8 cellular contexts compared by ENCODE assay signal in genomic region chr14:23555882-23556699, GRCh38. TPM values are rescaled to one million over a fixed set of nuclear protein-coding genes. Genes with fewer than 3 reads are reported as not detected.
DNase-seq lines count a peak whose midpoint lies in the region; ATAC-seq and TF ChIP-seq lines count a peak whose summit lies in the region.

THTPA (plus strand) TSS chr14:23556271; CDS start chr14:23556758, 487 bp downstream.

- peak within 1 kb of the TSS; percentile 90 for H3K4me3 Mint-ChIP-seq in activated T-helper 17 cell treated with anti-CD3 and anti-CD28 coated beads, Interleukin-2, amount 50 U/mL, for 72 hours
- peak within 1 kb of the TSS; percentile 93 for H3K4me3 Mint-ChIP-seq in nephron progenitor cell
- H3K4me3 Mint-ChIP-seq in stimulated activated naive CD8-positive, alpha-beta T cell treated with anti-CD3 and anti-CD28 coated beads, Interleukin-15, Interleukin-2, amounts not matched to agents 100 ng/mL and 50 ng/mL, for 24 hours, result peak within 1 kb of the TSS; percentile 93

- no peaks in the 10 kb centered on the region for H3K9me3 Mint-ChIP-seq in activated T-helper 17 cell treated with anti-CD3 and anti-CD28 coated beads, Interleukin-2, amount 50 U/mL, for 72 hours
- H3K9me3 Mint-ChIP-seq in nephron progenitor cell, result no peaks in the 10 kb centered on the region
- H3K9me3 Mint-ChIP-seq in stimulated activated naive CD8-positive, alpha-beta T cell treated with anti-CD3 and anti-CD28 coated beads, Interleukin-15, Interleukin-2, amounts not matched to agents 100 ng/mL and 50 ng/mL, for 24 hours, result no peaks in the 10 kb centered on the region

- TF ChIP-seq CTCF in RWPE1 (conservative IDR thresholded peaks at IDR 0.05; ENCODE audit: low read depth), result no peak
- no peak for TF ChIP-seq CTCF in nephron progenitor cell (IDR thresholded peaks at IDR 0.05)

- no peaks in the 10 kb centered on the region for H3K27me3 Mint-ChIP-seq in activated T-helper 17 cell treated with anti-CD3 and anti-CD28 coated beads, Interleukin-2, amount 50 U/mL, for 72 hours
- H3K27me3 Mint-ChIP-seq in nephron progenitor cell (ENCODE audit: low read depth, poor library complexity), result peaks cover 8% of the 10 kb centered on the region
- H3K27me3 Mint-ChIP-seq in stimulated activated naive CD8-positive, alpha-beta T cell treated with anti-CD3 and anti-CD28 coated beads, Interleukin-15, Interleukin-2, amounts not matched to agents 100 ng/mL and 50 ng/mL, for 24 hours, result no peaks in the 10 kb centered on the region

- ATAC-seq in activated T-helper 17 cell treated with anti-CD3 and anti-CD28 coated beads, Interleukin-2, amount 50 U/mL, for 72 hours (replicated peaks), result peak; percentile 85

- CTCF ChIA-PET in RWPE1 (lab: Yijun Ruan, JAX), result interaction anchor here (1.7 kb wide), 1 partner anchor 11 kb away, joined by 7 read pairs; no protein-coding TSS in a partner anchor

- H3K27ac Mint-ChIP-seq in activated T-helper 17 cell treated with anti-CD3 and anti-CD28 coated beads, Interleukin-2, amount 50 U/mL, for 72 hours, result peak within 1 kb of the TSS; percentile 71
- peak within 1 kb of the TSS; percentile 88 for H3K27ac Mint-ChIP-seq in nephron progenitor cell
- peak within 1 kb of the TSS; percentile 94 for H3K27ac Mint-ChIP-seq in stimulated activated naive CD8-positive, alpha-beta T cell treated with anti-CD3 and anti-CD28 coated beads, Interleukin-15, Interleukin-2, amounts not matched to agents 100 ng/mL and 50 ng/mL, for 24 hours

- H3K36me3 Mint-ChIP-seq in activated T-helper 17 cell treated with anti-CD3 and anti-CD28 coated beads, Interleukin-2, amount 50 U/mL, for 72 hours (ENCODE audit: low read depth), result peaks cover 37% of the 10 kb centered on the region
- H3K36me3 Mint-ChIP-seq in nephron progenitor cell (ENCODE audit: low read depth), result peaks cover 10% of the 10 kb centered on the region
- peaks cover 23% of the 10 kb centered on the region for H3K36me3 Mint-ChIP-seq in stimulated activated naive CD8-positive, alpha-beta T cell treated with anti-CD3 and anti-CD28 coated beads, Interleukin-15, Interleukin-2, amounts not matched to agents 100 ng/mL and 50 ng/mL, for 24 hours (ENCODE audit: low read depth)

- H3K27ac ChIP-seq in RWPE1, result peak within 1 kb of the TSS; percentile 79

- H3K4me1 Mint-ChIP-seq in activated T-helper 17 cell treated with anti-CD3 and anti-CD28 coated beads, Interleukin-2, amount 50 U/mL, for 72 hours, result peaks cover 30% of the 10 kb centered on the region
- H3K4me1 Mint-ChIP-seq in nephron progenitor cell, result peaks cover 34% of the 10 kb centered on the region
- H3K4me1 Mint-ChIP-seq in stimulated activated naive CD8-positive, alpha-beta T cell treated with anti-CD3 and anti-CD28 coated beads, Interleukin-15, Interleukin-2, amounts not matched to agents 100 ng/mL and 50 ng/mL, for 24 hours (ENCODE audit: low read depth), result peaks cover 57% of the 10 kb centered on the region

- DNase-seq in EH (ENCODE audit: low read depth) (peak; percentile 91), GOT3 (lab: John Stamatoyannopoulos, UW) (peak; percentile 51), LHCN-M2 (ENCODE audit: low read depth) (peak; percentile 88), RWPE1 (ENCODE audit: low spot score) (peak; percentile 86), fibroblast of peridontal ligament (ENCODE audit: extremely low read depth) (peak; percentile 81), nephron progenitor cell (peak; percentile 94)

- POLR2A ChIA-PET in RWPE1 (lab: Yijun Ruan, JAX; ENCODE audit: low non-redundant PET), result interaction anchor here (1.2 kb wide), 1 partner anchor 11 kb away, joined by 3 read pairs; no protein-coding TSS in a partner anchor

RNA-seq across cellular contexts. Expression of gene THTPA, which starts in this region (rescaled TPM):
- 17.4 and 25.6 TPM in 2 replicates for total RNA-seq in LHCN-M2 (2014; rRNA removed)
- 14.4 TPM for polyA plus RNA-seq in LHCN-M2 (2012)
- 1 to 10 TPM; 7.3 to 8.7 TPM for total RNA-seq in activated T-helper 17 cell treated with anti-CD3 and anti-CD28 coated beads, Interleukin-2, amount 50 U/mL, for 72 hours

Comparison
In these comparisons a context has a peak if more than half of its experiments do, and no peak if none do; other contexts are left out.
1. Peak in every context shown above with its lines: DNase-seq, ATAC-seq and H3K27ac ChIP-seq.